In the genomic region with DNA sequence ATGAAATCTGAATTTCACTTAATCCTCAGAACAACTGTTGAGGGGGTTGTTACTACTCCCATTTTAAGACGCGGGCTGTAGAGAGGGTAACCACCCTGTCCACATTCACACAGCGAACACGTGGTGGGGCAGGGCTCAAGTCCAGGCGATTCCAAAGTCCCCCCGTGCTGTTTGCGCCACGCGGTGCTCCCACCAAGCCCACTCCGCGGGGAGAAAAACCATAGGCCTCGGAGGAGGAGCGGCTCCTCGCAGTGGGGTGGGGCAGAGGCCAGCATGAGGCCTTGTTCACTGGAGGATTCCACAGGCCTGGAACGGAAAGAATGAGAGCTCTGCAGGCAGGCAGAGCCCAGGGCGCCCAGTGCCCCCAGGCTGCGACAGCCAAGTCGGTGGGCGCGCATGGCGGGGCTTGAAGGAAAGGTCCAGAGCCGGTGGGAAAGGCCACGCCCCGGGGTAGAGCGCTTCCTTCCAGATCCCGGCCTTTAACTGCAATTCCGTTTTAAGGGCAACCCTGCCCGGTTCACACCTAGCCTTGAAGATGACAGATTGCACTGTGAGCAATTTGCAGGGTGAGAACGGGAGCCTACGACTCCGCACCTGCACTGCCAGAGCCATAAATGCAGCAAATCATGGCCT, we compare ENCODE assay signal across 8 cellular contexts.
DNase-seq lines count a peak whose midpoint lies in the region; ATAC-seq, FAIRE-seq and TF ChIP-seq lines count a peak whose summit lies in the region.

No MANE protein-coding gene starts in this region.

- H3K27me3 ChIP-seq in AG04450 (ENCODE audit: control insufficient read depth, insufficient read depth, low read length) (no peaks in the 10 kb centered on the region), SJSA1 (replicated peaks) (no peaks in the 10 kb centered on the region), hepatocyte (no peaks in the 10 kb centered on the region), skeletal muscle satellite cell (ENCODE audit: control insufficient read depth, insufficient read depth, low read length) (no peaks in the 10 kb centered on the region)

- peaks cover 43% of the 10 kb centered on the region for H3K4me1 ChIP-seq in SJSA1 (replicated peaks)
- H3K4me1 ChIP-seq in hepatocyte (ENCODE audit: insufficient read depth) = peaks cover 56% of the 10 kb centered on the region
- H3K4me1 ChIP-seq in skeletal muscle satellite cell (ENCODE audit: control insufficient read depth, insufficient read depth, low read length) = peaks cover 43% of the 10 kb centered on the region

- CTCF ChIA-PET in AG04450 (lab: Charles Lee) = no interaction called here

- TF ChIP-seq CTCF in AG04450 (IDR thresholded peaks at IDR 0.05; ENCODE audit: low read depth, low read length) (no peak), hepatocyte (IDR thresholded peaks at IDR 0.05; ENCODE audit: poor library complexity) (no peak)

- H3K9me3 Mint-ChIP-seq in IgD-negative memory B cell = no peaks in the 10 kb centered on the region
- no peaks in the 10 kb centered on the region for H3K9me3 Mint-ChIP-seq in activated naive CD8-positive, alpha-beta T cell treated with anti-CD3 and anti-CD28 coated beads, Interleukin-2, amount 50 U/mL, for 24 hours

- no peak for FAIRE-seq in GM19239 (lab: Jason Lieb, UNC)

- H3K9ac ChIP-seq in skeletal muscle satellite cell (ENCODE audit: low read depth, low read length) = peak overlapping the region; percentile 71

- H3K4me3 Mint-ChIP-seq in IgD-negative memory B cell = peak overlapping the region; percentile 89 to 99 (median 97)
- peak overlapping the region; percentile 75 for H3K4me3 Mint-ChIP-seq in activated naive CD8-positive, alpha-beta T cell treated with anti-CD3 and anti-CD28 coated beads, Interleukin-2, amount 50 U/mL, for 24 hours

- H3K4me2 ChIP-seq in hepatocyte (peak overlapping the region; percentile 80), skeletal muscle satellite cell (ENCODE audit: low read length) (peak overlapping the region; percentile 71)

- no peaks in the 10 kb centered on the region for H3K79me2 ChIP-seq in hepatocyte

- peaks cover 4% of the 10 kb centered on the region; the same call in 1 of the 2 replicates for H3K9me3 ChIP-seq in AG04450 (ENCODE audit: control insufficient read depth, insufficient read depth, low read length)
- H3K9me3 ChIP-seq in SJSA1 (replicated peaks) = no peaks in the 10 kb centered on the region
- H3K9me3 ChIP-seq in hepatocyte (ENCODE audit: low read depth) = no peaks in the 10 kb centered on the region
- no peaks in the 10 kb centered on the region for H3K9me3 ChIP-seq in skeletal muscle satellite cell (replicated peaks; ENCODE audit: low read length)

- peak overlapping the region; percentile 99 to 100 (median 99) for H3K27ac Mint-ChIP-seq in IgD-negative memory B cell
- H3K27ac Mint-ChIP-seq in activated naive CD8-positive, alpha-beta T cell treated with anti-CD3 and anti-CD28 coated beads, Interleukin-2, amount 50 U/mL, for 24 hours = peak overlapping the region; percentile 97

- no peak overlapping the region for H3K4me3 ChIP-seq in AG04450 (ENCODE audit: low read depth, low read length)
- peak overlapping the region; percentile 17; the same call in 1 of the 2 replicates for H3K4me3 ChIP-seq in SJSA1
- H3K4me3 ChIP-seq in hepatocyte = no peak overlapping the region
- H3K4me3 ChIP-seq in skeletal muscle satellite cell (ENCODE audit: low read length) = peak overlapping the region; percentile 52

- H3K36me3 ChIP-seq in SJSA1 (no peaks in the 10 kb centered on the region), hepatocyte (replicated peaks; ENCODE audit: insufficient read depth, low read depth) (no peaks in the 10 kb centered on the region), skeletal muscle satellite cell (ENCODE audit: insufficient read depth, low read length) (no peaks in the 10 kb centered on the region)

- no peaks in the 10 kb centered on the region for H4K20me1 ChIP-seq in hepatocyte (ENCODE audit: insufficient read depth, poor library complexity, severe bottlenecking)

- 20% methylated on average over 29 of the region's 31 CpGs for WGBS in hepatocyte (ENCODE audit: low lambda C conversion rate, missing lambda C conversion rate)

- peak overlapping the region; percentile 23 for H2AFZ ChIP-seq in hepatocyte

- peaks cover 5% of the 10 kb centered on the region for H3K27me3 Mint-ChIP-seq in IgD-negative memory B cell
- peaks cover 2% of the 10 kb centered on the region for H3K27me3 Mint-ChIP-seq in activated naive CD8-positive, alpha-beta T cell treated with anti-CD3 and anti-CD28 coated beads, Interleukin-2, amount 50 U/mL, for 24 hours

- POLR2A ChIA-PET in AG04450 (lab: Yijun Ruan, JAX) = interaction anchor here (0.6 to 2.2 kb wide), 6 partner anchors 22 to 316 kb away, joined by 3 to 32 read pairs (median 4); a partner anchor contains a TSS

- H3K36me3 Mint-ChIP-seq in IgD-negative memory B cell = no peaks in the 10 kb centered on the region
- H3K36me3 Mint-ChIP-seq in activated naive CD8-positive, alpha-beta T cell treated with anti-CD3 and anti-CD28 coated beads, Interleukin-2, amount 50 U/mL, for 24 hours (ENCODE audit: low read depth) = peaks cover 1% of the 10 kb centered on the region

- ATAC-seq in GM19397 (IDR thresholded peaks at IDR 0.05; ENCODE audit: unreplicated experiment) = peak; percentile 23
- peak; percentile 27 for ATAC-seq in activated naive CD8-positive, alpha-beta T cell treated with anti-CD3 and anti-CD28 coated beads, Interleukin-2, amount 50 U/mL, for 24 hours

- peaks cover 34 to 64% (median 40%) of the 10 kb centered on the region in 3 donors for H3K4me1 Mint-ChIP-seq in IgD-negative memory B cell
- peaks cover 73% of the 10 kb centered on the region for H3K4me1 Mint-ChIP-seq in activated naive CD8-positive, alpha-beta T cell treated with anti-CD3 and anti-CD28 coated beads, Interleukin-2, amount 50 U/mL, for 24 hours

- H3K9me2 ChIP-seq in hepatocyte (replicated peaks; ENCODE audit: insufficient read depth) = no peaks in the 10 kb centered on the region

- DNase-seq in AG04450 (ENCODE audit: low read depth, low spot score) (no peak), SJSA1 (ENCODE audit: low read depth in 1 of 2, low spot score in 2 of 2) (peak in 1 of 2 experiments; percentile 47), hepatocyte (ENCODE audit: low spot score) (peak; percentile 72), GM19239 (ENCODE audit: insufficient read length, low spot score) (no peak)
- DNase-seq in activated naive CD8-positive, alpha-beta T cell treated with anti-CD3 and anti-CD28 coated beads, Interleukin-2, amount 50 U/mL, for 24 hours = peak; percentile 53

- H3K27ac ChIP-seq in AG04450 (ENCODE audit: low read depth, low read length) (peak overlapping the region; percentile 77), SJSA1 (peak overlapping the region; percentile 95), hepatocyte (peak overlapping the region; percentile 97)

Comparison
In these comparisons a context has a peak if more than half of its experiments do, and no peak if none do; other contexts are left out.
1. DNase-seq: peak in activated naive CD8-positive, alpha-beta T cell treated with anti-CD3 and anti-CD28 coated beads, Interleukin-2, amount 50 U/mL, for 24 hours (single experiment) and hepatocyte (single experiment); none in AG04450 (single experiment) and GM19239 (single experiment).
2. H3K4me3 ChIP-seq: peak in SJSA1 (single experiment) and skeletal muscle satellite cell (single experiment); none in AG04450 (single experiment) and hepatocyte (single experiment).
3. Peak in every context shown above with its lines, with median percentiles within 50 percentile points of each other: H3K27ac ChIP-seq.